20 cellular contexts compared by ENCODE assay signal in genomic region chr20:51463998-51464397, GRCh38.
DNase-seq lines count a peak whose midpoint lies in the region; ATAC-seq and TF ChIP-seq lines count a peak whose summit lies in the region.
"Had no signal": no experiment of that assay in that cellular context is flagged by ENCODE, and none has a peak within 500 bp of the region (broad histone marks: within the 10 kb centered on the region; RNA-seq: fewer than 3 reads in every experiment).

No MANE protein-coding gene starts in this region.

- H3K9me3 ChIP-seq in vagina = no peaks in the 10 kb centered on the region
- H3K9me3 ChIP-seq: tibial artery had no signal

- H3K4me3 ChIP-seq in vagina (no peak overlapping the region), foreskin fibroblast (ENCODE audit: low read depth in 1 of 2, low read length in 2 of 2) (no peak overlapping the region)
- H3K4me3 ChIP-seq: tibial artery had no signal

- H3K4me3 Mint-ChIP-seq in activated CD4-positive, alpha-beta memory T cell treated with anti-CD3 and anti-CD28 coated beads for 36 hours = no peak overlapping the region
- no peak overlapping the region for H3K4me3 Mint-ChIP-seq in immature natural killer cell
- H3K4me3 Mint-ChIP-seq: activated naive CD4-positive, alpha-beta T cell treated with anti-CD3 and anti-CD28 coated beads for 36 hours; T-helper 1 cell treated with Interleukin-12 subunit alpha and Interleukin-12 subunit beta and Interleukin-4 antibody, amounts not matched to agents 30 μg/mL and 1 μg/mL, for 36 hours; WTC11 had no signal

- intact Hi-C loops in cardiac septum (cut with DNase I) (loop anchor here (2.0 kb wide), 1 partner anchor 69 kb away; no protein-coding TSS in a partner anchor), Right ventricle myocardium inferior (cut with DNase I) (no loop called here), vagina (cut with DNase I) (loop anchor here (10.0 kb wide), 1 partner anchor 111 kb away; no protein-coding TSS in a partner anchor)
- intact Hi-C loops in activated CD4-positive, alpha-beta memory T cell treated with anti-CD3 and anti-CD28 coated beads for 36 hours (cut with micrococcal nuclease) = loop anchor here (1.0 kb wide), 1 partner anchor 16 kb away; no protein-coding TSS in a partner anchor

- ATAC-seq in Right ventricle myocardium inferior = no peak
- ATAC-seq: WTC11 had no signal

- H3K27ac Mint-ChIP-seq in activated CD4-positive, alpha-beta memory T cell treated with anti-CD3 and anti-CD28 coated beads for 36 hours = peak overlapping the region; percentile 42
- H3K27ac Mint-ChIP-seq in immature natural killer cell = peak overlapping the region; percentile 20 to 79 (median 57)
- H3K27ac Mint-ChIP-seq: activated naive CD4-positive, alpha-beta T cell treated with anti-CD3 and anti-CD28 coated beads for 36 hours; WTC11 had no signal

- H3K27me3 ChIP-seq in vagina = no peaks in the 10 kb centered on the region
- H3K27me3 ChIP-seq: tibial artery had no signal

- DNase-seq in cardiac septum (ENCODE audit: low spot score) = peak; percentile 43
- DNase-seq in Right ventricle myocardium inferior (ENCODE audit: missing footprints) = no peak
- DNase-seq in activated CD4-positive, alpha-beta memory T cell treated with anti-CD3 and anti-CD28 coated beads for 36 hours = no peak
- no peak for DNase-seq in immature natural killer cell
- no peak for DNase-seq in vagina (ENCODE audit: extremely low spot score in 2 of 2)
- no peak for DNase-seq in D341Med (ENCODE audit: low spot score)
- no peak for DNase-seq in NCI-H1436 (lab: John Stamatoyannopoulos, UW)
- no peak for DNase-seq in foreskin fibroblast
- DNase-seq: ACHN; activated naive CD4-positive, alpha-beta T cell treated with anti-CD3 and anti-CD28 coated beads for 36 hours; cortex of kidney; DMS79; left cardiac atrium; NCI-H2029; NCI-H510A; SHP77 had no signal

- no peaks in the 10 kb centered on the region for H3K9me3 Mint-ChIP-seq in activated CD4-positive, alpha-beta memory T cell treated with anti-CD3 and anti-CD28 coated beads for 36 hours
- no peaks in the 10 kb centered on the region for H3K9me3 Mint-ChIP-seq in immature natural killer cell
- H3K9me3 Mint-ChIP-seq: activated naive CD4-positive, alpha-beta T cell treated with anti-CD3 and anti-CD28 coated beads for 36 hours; T-helper 1 cell treated with Interleukin-12 subunit alpha and Interleukin-12 subunit beta and Interleukin-4 antibody, amounts not matched to agents 30 μg/mL and 1 μg/mL, for 36 hours had no signal

- peak overlapping the region; percentile 64 for H3K27ac ChIP-seq in vagina
- H3K27ac ChIP-seq: C4-2B, tibial artery had no signal

- CTCF ChIA-PET in activated CD4-positive, alpha-beta memory T cell treated with anti-CD3 and anti-CD28 coated beads for 36 hours (lab: Charles Lee) = interaction anchor here (1.0 to 2.0 kb wide), 2 partner anchors 9 to 131 kb away, joined by 3 to 8 read pairs; no protein-coding TSS in a partner anchor

- H3K36me3 Mint-ChIP-seq in activated CD4-positive, alpha-beta memory T cell treated with anti-CD3 and anti-CD28 coated beads for 36 hours = peaks cover 58% of the 10 kb centered on the region
- peaks cover 12 to 27% (median 19%) of the 10 kb centered on the region in 3 donors for H3K36me3 Mint-ChIP-seq in immature natural killer cell
- H3K36me3 Mint-ChIP-seq: WTC11 had no signal

- peaks cover 29% of the 10 kb centered on the region for H3K4me1 Mint-ChIP-seq in activated CD4-positive, alpha-beta memory T cell treated with anti-CD3 and anti-CD28 coated beads for 36 hours (ENCODE audit: low read depth)
- peaks cover 37 to 45% of the 10 kb centered on the region in 2 donors for H3K4me1 Mint-ChIP-seq in immature natural killer cell

- TF ChIP-seq CTCF in vagina (IDR thresholded peaks at IDR 0.05) (no peak), foreskin fibroblast (IDR thresholded peaks at IDR 0.05; ENCODE audit: low read depth, low read length) (no peak)

- peaks cover 16% of the 10 kb centered on the region for H3K4me1 ChIP-seq in vagina

- no peaks in the 10 kb centered on the region for H3K36me3 ChIP-seq in vagina
- H3K36me3 ChIP-seq: tibial artery had no signal

- no peak for TF ChIP-seq POLR2A in vagina (IDR thresholded peaks at IDR 0.05)

- POLR2A ChIA-PET in activated CD4-positive, alpha-beta memory T cell treated with anti-CD3 and anti-CD28 coated beads for 36 hours (lab: Charles Lee) = no interaction called here

- H3K27me3 Mint-ChIP-seq in activated CD4-positive, alpha-beta memory T cell treated with anti-CD3 and anti-CD28 coated beads for 36 hours = no peaks in the 10 kb centered on the region
- peaks cover 0 to 11% (median 2%) of the 10 kb centered on the region in 3 donors for H3K27me3 Mint-ChIP-seq in immature natural killer cell (ENCODE audit: low read depth in 3 of 3)
